ENCODE assay signal across 21 cellular contexts in the genomic region with DNA sequence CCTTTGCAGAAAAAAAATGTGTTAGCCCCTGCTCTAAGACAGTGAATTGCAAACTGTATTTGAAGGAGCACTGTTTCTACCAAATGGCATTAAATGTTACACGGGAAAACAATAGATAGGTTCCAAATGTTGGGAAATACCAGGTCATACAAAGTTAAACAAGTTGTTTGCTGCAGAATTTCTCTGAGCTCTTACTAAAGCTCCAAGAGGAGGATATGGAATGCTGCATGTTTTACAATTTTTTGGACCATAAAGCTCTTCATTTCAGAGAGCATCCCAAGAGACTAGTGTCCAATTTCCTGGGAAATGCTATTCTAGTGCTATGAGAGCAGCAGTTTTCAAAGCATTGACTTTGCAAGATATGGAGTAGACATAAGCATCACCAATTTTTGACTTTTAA.
DNase-seq lines count a peak whose midpoint lies in the region; ATAC-seq, FAIRE-seq and TF ChIP-seq lines count a peak whose summit lies in the region.
"Had no signal": no experiment of that assay in that cellular context is flagged by ENCODE, and none has a peak within 500 bp of the region (broad histone marks: within the 10 kb centered on the region; RNA-seq: fewer than 3 reads in every experiment).

No MANE protein-coding gene starts in this region.

- H3K27me3 ChIP-seq in left ventricle myocardium inferior (ENCODE audit: low read depth): no peaks in the 10 kb centered on the region
- H3K27me3 ChIP-seq in vagina: no peaks in the 10 kb centered on the region
- H3K27me3 ChIP-seq in tibial nerve: no peaks in the 10 kb centered on the region
- H3K27me3 ChIP-seq in breast epithelium: no peaks in the 10 kb centered on the region
- H3K27me3 ChIP-seq: BLaER1 had no signal

- TF ChIP-seq CTCF in left ventricle myocardium inferior (IDR thresholded peaks at IDR 0.05; ENCODE audit: borderline replicate concordance) (no peak), fibroblast of pulmonary artery (IDR thresholded peaks at IDR 0.05; ENCODE audit: low read length, missing control alignments) (no peak), vagina (IDR thresholded peaks at IDR 0.05) (no peak), tibial nerve (IDR thresholded peaks at IDR 0.05) (no peak), breast epithelium (IDR thresholded peaks at IDR 0.05) (no peak)

- intact Hi-C loops in left ventricle myocardium inferior (cut with micrococcal nuclease) (loop anchor here (10.0 kb wide), 1 partner anchor 1460 kb away; no protein-coding TSS in a partner anchor), left cardiac atrium (cut with DNase I) (no loop called here), vagina (cut with DNase I) (no loop called here), breast epithelium (cut with DNase I; ENCODE audit: low total_unique reads) (no loop called here)

- peaks cover 1% of the 10 kb centered on the region for H3K9me3 Mint-ChIP-seq in activated naive CD4-positive, alpha-beta T cell treated with anti-CD3 and anti-CD28 coated beads, Interleukin-2, amount 10 ng/mL, durations not matched to agents 7 days and 5 days
- H3K9me3 Mint-ChIP-seq: H9 had no signal

- no peak for ATAC-seq in left cardiac atrium
- ATAC-seq: A549 had no signal

- H3K9me3 ChIP-seq in left ventricle myocardium inferior (replicated peaks): peaks cover 5% of the 10 kb centered on the region
- no peaks in the 10 kb centered on the region for H3K9me3 ChIP-seq in vagina
- H3K9me3 ChIP-seq in tibial nerve: no peaks in the 10 kb centered on the region
- H3K9me3 ChIP-seq in breast epithelium: no peaks in the 10 kb centered on the region
- H3K9me3 ChIP-seq: A549, BLaER1 had no signal

- no peak overlapping the region for H3K27ac Mint-ChIP-seq in activated naive CD4-positive, alpha-beta T cell treated with anti-CD3 and anti-CD28 coated beads, Interleukin-2, amount 10 ng/mL, durations not matched to agents 7 days and 5 days
- H3K27ac Mint-ChIP-seq: CD14-positive monocyte; CD4-positive, alpha-beta memory T cell; H9 had no signal

- 42 to 72% methylated on average over 1 of the region's 1 CpG for WGBS in tibial nerve, 2 donors

- no peak for TF ChIP-seq EP300 in tibial nerve (IDR thresholded peaks at IDR 0.05)

- no peaks in the 10 kb centered on the region for H3K36me3 ChIP-seq in left ventricle myocardium inferior
- H3K36me3 ChIP-seq in vagina: no peaks in the 10 kb centered on the region
- H3K36me3 ChIP-seq in tibial nerve: no peaks in the 10 kb centered on the region
- no peaks in the 10 kb centered on the region for H3K36me3 ChIP-seq in breast epithelium
- H3K36me3 ChIP-seq: BLaER1 had no signal

- no peak overlapping the region for H3K4me3 Mint-ChIP-seq in activated naive CD4-positive, alpha-beta T cell treated with anti-CD3 and anti-CD28 coated beads, Interleukin-2, amount 10 ng/mL, durations not matched to agents 7 days and 5 days
- H3K4me3 Mint-ChIP-seq: CD14-positive monocyte; CD4-positive, alpha-beta memory T cell; H9 had no signal

- H3K36me3 Mint-ChIP-seq in activated naive CD4-positive, alpha-beta T cell treated with anti-CD3 and anti-CD28 coated beads, Interleukin-2, amount 10 ng/mL, durations not matched to agents 7 days and 5 days: no peaks in the 10 kb centered on the region
- H3K36me3 Mint-ChIP-seq: CD14-positive monocyte; CD4-positive, alpha-beta memory T cell had no signal

- peak overlapping the region; percentile 72 for H3K27ac ChIP-seq in left ventricle myocardium inferior (replicated peaks)
- H3K27ac ChIP-seq in vagina: peak overlapping the region; percentile 53
- H3K27ac ChIP-seq in tibial nerve: no peak overlapping the region
- H3K27ac ChIP-seq in breast epithelium: peak overlapping the region in 1 of 2 donors; percentile 38
- H3K27ac ChIP-seq: 22Rv1, A549, BLaER1 had no signal

- H3K27me3 Mint-ChIP-seq in activated naive CD4-positive, alpha-beta T cell treated with anti-CD3 and anti-CD28 coated beads, Interleukin-2, amount 10 ng/mL, durations not matched to agents 7 days and 5 days: no peaks in the 10 kb centered on the region

- no peak overlapping the region for H3K4me3 ChIP-seq in left ventricle myocardium inferior
- no peak overlapping the region for H3K4me3 ChIP-seq in fibroblast of pulmonary artery (replicated peaks; ENCODE audit: low read depth, low read length)
- H3K4me3 ChIP-seq in vagina: no peak overlapping the region
- H3K4me3 ChIP-seq in tibial nerve: no peak overlapping the region
- H3K4me3 ChIP-seq in breast epithelium: no peak overlapping the region
- H3K4me3 ChIP-seq: A549, BLaER1 had no signal

- TF ChIP-seq POLR2A in vagina (IDR thresholded peaks at IDR 0.05): no peak
- TF ChIP-seq POLR2A in tibial nerve (IDR thresholded peaks at IDR 0.05): no peak
- no peak for TF ChIP-seq POLR2A in breast epithelium (IDR thresholded peaks at IDR 0.05)

- H3K4me1 Mint-ChIP-seq in activated naive CD4-positive, alpha-beta T cell treated with anti-CD3 and anti-CD28 coated beads, Interleukin-2, amount 10 ng/mL, durations not matched to agents 7 days and 5 days: peaks cover 2% of the 10 kb centered on the region
- H3K4me1 Mint-ChIP-seq: CD14-positive monocyte; CD4-positive, alpha-beta memory T cell had no signal

- peak; percentile 15 for FAIRE-seq in endometrium (lab: Jason Lieb, UNC)
- FAIRE-seq: A549, GM12891, GM19239, H1, HTR-8/SVneo had no signal

- DNase-seq in left ventricle myocardium inferior (no peak), left cardiac atrium (no peak), fibroblast of pulmonary artery (ENCODE audit: low read depth) (peak; percentile 39), vagina (ENCODE audit: extremely low spot score in 2 of 2) (no peak), tibial nerve (ENCODE audit: low spot score in 2 of 2) (no peak), breast epithelium (ENCODE audit: low spot score in 2 of 2) (no peak)
- no peak for DNase-seq in activated naive CD4-positive, alpha-beta T cell treated with anti-CD3 and anti-CD28 coated beads, Interleukin-2, amount 10 ng/mL, durations not matched to agents 7 days and 5 days
- DNase-seq: Calu3; CD4-positive, alpha-beta memory T cell; DMS79 treated with DMSO at 0.1 percent for 48 hours; EL; H9 had no signal

- peaks cover 45% of the 10 kb centered on the region for H3K4me1 ChIP-seq in left ventricle myocardium inferior
- peaks cover 15% of the 10 kb centered on the region for H3K4me1 ChIP-seq in vagina
- H3K4me1 ChIP-seq in tibial nerve: peaks cover 0 to 5% (median 0%) of the 10 kb centered on the region in 4 donors
- no peaks in the 10 kb centered on the region for H3K4me1 ChIP-seq in breast epithelium

- CTCF ChIA-PET in activated naive CD4-positive, alpha-beta T cell treated with anti-CD3 and anti-CD28 coated beads, Interleukin-2, amount 10 ng/mL, durations not matched to agents 7 days and 5 days (lab: Charles Lee): no interaction called here

Comparison
In these comparisons a context has a peak if more than half of its experiments do, and no peak if none do; other contexts are left out.
1. H3K27ac ChIP-seq: peak in left ventricle myocardium inferior (single experiment) and vagina (single experiment); none in tibial nerve (0 of 4).